In the genomic region with DNA sequence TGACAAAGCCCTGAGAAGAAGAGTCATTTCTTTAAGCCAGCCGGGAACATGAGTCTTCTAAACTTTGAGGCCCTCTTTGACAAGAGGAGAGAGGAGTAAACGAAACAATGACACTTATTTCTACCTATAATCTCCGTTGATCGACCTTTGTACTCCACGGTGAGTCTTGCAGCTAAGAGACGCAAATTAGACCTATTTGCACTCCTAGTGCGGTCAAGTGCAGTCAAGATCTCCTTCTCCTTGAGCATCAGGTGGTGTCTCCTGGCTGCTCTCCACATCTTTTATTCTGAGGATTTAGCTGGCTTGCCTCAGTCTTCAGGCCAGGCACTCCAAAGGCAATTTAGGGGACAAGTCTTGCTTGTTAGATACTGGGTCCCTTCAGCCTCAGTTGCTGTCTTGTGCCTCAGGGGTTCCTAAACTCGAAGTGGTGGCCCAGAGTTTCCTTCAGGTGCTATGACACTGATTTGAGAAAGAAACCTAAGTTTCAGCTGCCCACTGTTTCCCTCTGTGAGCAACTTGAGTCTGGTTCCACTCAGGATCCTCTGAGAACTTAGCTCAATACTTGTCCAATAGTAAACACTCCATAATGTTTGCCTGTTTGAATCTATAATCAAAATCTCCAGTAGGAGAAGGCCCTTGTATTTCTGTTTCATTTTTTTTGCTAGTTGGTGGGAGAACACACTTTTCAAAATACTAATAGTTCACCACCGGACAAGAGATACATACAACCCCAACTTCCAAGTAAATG, we compare ENCODE assay signal across 22 cellular contexts.
DNase-seq lines count a peak whose midpoint lies in the region; ATAC-seq and TF ChIP-seq lines count a peak whose summit lies in the region.
"Had no signal": no experiment of that assay in that cellular context is flagged by ENCODE, and none has a peak within 500 bp of the region (broad histone marks: within the 10 kb centered on the region; RNA-seq: fewer than 3 reads in every experiment).

No MANE protein-coding gene starts in this region.

- no peak overlapping the region for H3K4ac ChIP-seq in mesenchymal stem cell (ENCODE audit: low read depth in 1 of 2, low read length in 2 of 2)

- no peak overlapping the region for H4K8ac ChIP-seq in mesenchymal stem cell (ENCODE audit: low read length)

- H2BK12ac ChIP-seq in mesenchymal stem cell (ENCODE audit: low read length in 2 of 2), result peak overlapping the region in 1 of 2 experiments; percentile 23

- 97% methylated on average over 9 of the region's 9 CpGs for WGBS in SK-N-SH (ENCODE audit: low lambda C conversion rate)
- 95% methylated on average over 8 of the region's 9 CpGs for WGBS in mesenchymal stem cell

- H3K36me3 ChIP-seq in SK-N-SH (replicated peaks in 1 of 2; ENCODE audit: control insufficient read depth in 1 of 2, insufficient read depth in 2 of 2, low read length in 1 of 2) (no peaks in the 10 kb centered on the region), mesenchymal stem cell (ENCODE audit: control insufficient read depth in 1 of 2, insufficient read depth in 2 of 2, low read depth in 1 of 2, low read length in 2 of 2) (no peaks in the 10 kb centered on the region)
- H3K36me3 ChIP-seq in CD8-positive, alpha-beta T cell (ENCODE audit: insufficient read depth, low read length), result no peaks in the 10 kb centered on the region
- H3K36me3 ChIP-seq: cardiac muscle cell, esophagus squamous epithelium, upper lobe of left lung had no signal

- H3K9ac ChIP-seq in SK-N-SH (no peak overlapping the region), mesenchymal stem cell (ENCODE audit: low read length) (no peak overlapping the region)

- H3K4me2 ChIP-seq in SK-N-SH, result peak overlapping the region; percentile 57
- no peak overlapping the region for H3K4me2 ChIP-seq in mesenchymal stem cell (ENCODE audit: low read length, poor library complexity, severe bottlenecking)

- H3K9me3 Mint-ChIP-seq in CD8-positive, alpha-beta T cell, result no peaks in the 10 kb centered on the region
- no peaks in the 10 kb centered on the region for H3K9me3 Mint-ChIP-seq in T-cell
- H3K9me3 Mint-ChIP-seq: activated naive CD4-positive, alpha-beta T cell treated with anti-CD3 and anti-CD28 coated beads for 36 hours; IgD-negative memory B cell; nephron progenitor cell had no signal

- H3K27me3 Mint-ChIP-seq in CD8-positive, alpha-beta T cell (ENCODE audit: low read depth), result no peaks in the 10 kb centered on the region
- H3K27me3 Mint-ChIP-seq in T-cell, result no peaks in the 10 kb centered on the region
- H3K27me3 Mint-ChIP-seq: IgD-negative memory B cell had no signal

- peak overlapping the region; percentile 88 for H3K27ac Mint-ChIP-seq in CD8-positive, alpha-beta T cell
- peak overlapping the region; percentile 31 to 91 for H3K27ac Mint-ChIP-seq in T-cell
- H3K27ac Mint-ChIP-seq: activated naive CD4-positive, alpha-beta T cell treated with anti-CD3 and anti-CD28 coated beads for 36 hours; nephron progenitor cell had no signal

- peaks cover 24% of the 10 kb centered on the region for H3F3A ChIP-seq in SK-N-SH (replicated peaks; ENCODE audit: insufficient read depth)

- no peaks in the 10 kb centered on the region for H3K27me3 ChIP-seq in SK-N-SH (ENCODE audit: insufficient read depth)
- no peaks in the 10 kb centered on the region for H3K27me3 ChIP-seq in CD8-positive, alpha-beta T cell (ENCODE audit: insufficient read depth, low read length)
- no peaks in the 10 kb centered on the region for H3K27me3 ChIP-seq in mesenchymal stem cell (ENCODE audit: control insufficient read depth in 1 of 2, insufficient read depth in 1 of 2, low read length in 2 of 2)
- H3K27me3 ChIP-seq: cardiac muscle cell, esophagus squamous epithelium, upper lobe of left lung had no signal

- H2BK120ac ChIP-seq in mesenchymal stem cell (ENCODE audit: low read depth, low read length), result no peak overlapping the region

- TF ChIP-seq CTCF in SK-N-SH (IDR thresholded peaks at IDR 0.05), result no peak
- TF ChIP-seq CTCF in CD8-positive, alpha-beta T cell (IDR thresholded peaks at IDR 0.05), result no peak

- H3K36me3 Mint-ChIP-seq in CD8-positive, alpha-beta T cell, result no peaks in the 10 kb centered on the region
- H3K36me3 Mint-ChIP-seq in T-cell, result no peaks in the 10 kb centered on the region
- H3K36me3 Mint-ChIP-seq: IgD-negative memory B cell had no signal

- no peaks in the 10 kb centered on the region for H4K20me1 ChIP-seq in SK-N-SH (ENCODE audit: insufficient read depth)

- H3K27ac ChIP-seq in SK-N-SH (ENCODE audit: low read depth in 2 of 2, low read length in 1 of 2), result peak overlapping the region in 1 of 2 experiments; percentile 68; a peak in 3 of 4 replicates
- no peak overlapping the region for H3K27ac ChIP-seq in CD8-positive, alpha-beta T cell (ENCODE audit: low read depth, low read length)
- H3K27ac ChIP-seq in mesenchymal stem cell (ENCODE audit: low read length, poor library complexity, severe bottlenecking), result no peak overlapping the region
- H3K27ac ChIP-seq: 22Rv1, cardiac muscle cell had no signal

- no peak for DNase-seq in SK-N-SH
- DNase-seq in CD8-positive, alpha-beta T cell, result no peak
- DNase-seq in T-cell, result no peak
- DNase-seq in mesenchymal stem cell, result peak; percentile 11
- DNase-seq in DMS153 (lab: John Stamatoyannopoulos, UW), result no peak
- DNase-seq: activated CD4-positive, CD25-positive, alpha-beta regulatory T cell; C1 segment of cervical spinal cord; DMS53; esophagus squamous epithelium; NCI-H1930; NCI-H510A; stimulated activated CD4-positive, alpha-beta T cell treated with anti-CD3 and anti-CD28 coated beads, Interleukin-12 subunit alpha, Interleukin-12 subunit beta, amount 100 ng/mL, for 4 hours; upper lobe of left lung had no signal

- POLR2A ChIA-PET in SK-N-SH (lab: Yijun Ruan, JAX), result no interaction called here
- POLR2A ChIA-PET in CD8-positive, alpha-beta T cell (lab: Charles Lee), result interaction anchor here (1.3 to 1.9 kb wide), 2 partner anchors 16 to 408 kb away, joined by 3 to 8 read pairs; no protein-coding TSS in a partner anchor
- POLR2A ChIA-PET in T-cell (lab: Charles Lee), result interaction anchor here in 1 of 2 donors (0.5 to 0.7 kb wide), 2 partner anchors 210 to 1240 kb away, joined by 3 to 11 read pairs; no protein-coding TSS in a partner anchor

- H2BK5ac ChIP-seq in mesenchymal stem cell (ENCODE audit: low read depth, low read length, poor library complexity, severe bottlenecking), result no peak overlapping the region

- ATAC-seq in SK-N-SH treated with all-trans-retinoic acid at 6 μM for 48 hours (no peak; the same call in 2 of the 3 replicates), T-cell (replicated peaks in 1 of 4) (no peak), GM18858 (IDR thresholded peaks at IDR 0.05; ENCODE audit: unreplicated experiment) (no peak), GM18867 (IDR thresholded peaks at IDR 0.05; ENCODE audit: unreplicated experiment) (no peak)
- ATAC-seq in CD8-positive, alpha-beta T cell, result no peak

- H2AFZ ChIP-seq in SK-N-SH (ENCODE audit: low read depth) (peak overlapping the region; percentile 69; the same call in 1 of the 2 replicates), mesenchymal stem cell (ENCODE audit: low read depth, low read length) (no peak overlapping the region)

- no peak for TF ChIP-seq EP300 in SK-N-SH (IDR thresholded peaks at IDR 0.05; ENCODE audit: borderline replicate concordance in 1 of 2, low read depth in 1 of 2, low read length in 1 of 2)

- H3K9me2 ChIP-seq in SK-N-SH, result no peaks in the 10 kb centered on the region

- intact Hi-C loops in CD8-positive, alpha-beta T cell (cut with DNase I, micrococcal nuclease), result loop anchor here in 1 of 2 experiments (5.0 to 10.0 kb wide), 3 partner anchors 78 to 405 kb away; partner anchors contain the start of genes KLLN and PTEN

- H3K4me3 ChIP-seq in SK-N-SH (ENCODE audit: low read depth in 2 of 2, low read length in 1 of 2) (no peak overlapping the region), mesenchymal stem cell (ENCODE audit: insufficient read depth in 1 of 2, low read depth in 1 of 2, low read length in 2 of 2) (no peak overlapping the region)
- H3K4me3 ChIP-seq in CD8-positive, alpha-beta T cell (ENCODE audit: low read depth, low read length), result no peak overlapping the region
- H3K4me3 ChIP-seq: cardiac muscle cell, esophagus squamous epithelium, lung, upper lobe of left lung had no signal

- CTCF ChIA-PET in SK-N-SH (lab: Yijun Ruan, JAX), result no interaction called here
- CTCF ChIA-PET in CD8-positive, alpha-beta T cell (lab: Charles Lee), result no interaction called here
- CTCF ChIA-PET in T-cell (lab: Charles Lee), result interaction anchor here in 1 of 2 donors (1.1 kb wide), 1 partner anchor 119 kb away, joined by 3 read pairs; no protein-coding TSS in a partner anchor

- no peaks in the 10 kb centered on the region for H3K9me3 ChIP-seq in SK-N-SH
- H3K9me3 ChIP-seq in CD8-positive, alpha-beta T cell (ENCODE audit: low read length), result no peaks in the 10 kb centered on the region
- no peaks in the 10 kb centered on the region for H3K9me3 ChIP-seq in mesenchymal stem cell (ENCODE audit: control insufficient read depth, low read length)
- H3K9me3 ChIP-seq: esophagus squamous epithelium, upper lobe of left lung had no signal

- peaks cover 41% of the 10 kb centered on the region for H3K4me1 Mint-ChIP-seq in CD8-positive, alpha-beta T cell (ENCODE audit: low read depth)
- peaks cover 44 to 58% (median 54%) of the 10 kb centered on the region in 3 donors for H3K4me1 Mint-ChIP-seq in T-cell

- H3K79me1 ChIP-seq in mesenchymal stem cell (replicated peaks; ENCODE audit: low read length, poor library complexity, severe bottlenecking), result no peaks in the 10 kb centered on the region

- peak overlapping the region; percentile 69 for H3K4me3 Mint-ChIP-seq in CD8-positive, alpha-beta T cell
- H3K4me3 Mint-ChIP-seq in T-cell, result peak overlapping the region in 1 of 3 donors; percentile 66
- H3K4me3 Mint-ChIP-seq: activated naive CD4-positive, alpha-beta T cell treated with anti-CD3 and anti-CD28 coated beads for 36 hours; nephron progenitor cell had no signal

- H3K4me1 ChIP-seq in SK-N-SH (ENCODE audit: control insufficient read depth in 1 of 2, insufficient read depth in 2 of 2, low read depth in 1 of 2, low read length in 1 of 2), result peaks cover 13 to 33% of the 10 kb centered on the region in 2 experiments
- peaks cover 26% of the 10 kb centered on the region for H3K4me1 ChIP-seq in CD8-positive, alpha-beta T cell (ENCODE audit: insufficient read depth, low read length)
- H3K4me1 ChIP-seq in mesenchymal stem cell (ENCODE audit: control insufficient read depth, insufficient read depth, low read depth, low read length), result peaks cover 11% of the 10 kb centered on the region

- H3K18ac ChIP-seq in mesenchymal stem cell (ENCODE audit: low read depth in 1 of 2, low read length in 2 of 2), result no peak overlapping the region

- no peak overlapping the region for H4K91ac ChIP-seq in mesenchymal stem cell (ENCODE audit: low read length)

- H2AK5ac ChIP-seq in mesenchymal stem cell (ENCODE audit: low read length, severe bottlenecking), result no peak overlapping the region

- no peaks in the 10 kb centered on the region for H3K79me2 ChIP-seq in SK-N-SH (ENCODE audit: insufficient read depth)

- TF ChIP-seq RAD21 in SK-N-SH (IDR thresholded peaks at IDR 0.05; ENCODE audit: low read length), result no peak

- no peak overlapping the region for H2BK15ac ChIP-seq in mesenchymal stem cell (ENCODE audit: low read depth, poor library complexity, severe bottlenecking)

- no peak overlapping the region for H3K23ac ChIP-seq in mesenchymal stem cell (ENCODE audit: low read length in 2 of 2)

- H3K14ac ChIP-seq in mesenchymal stem cell (ENCODE audit: low read length in 2 of 2), result no peak overlapping the region

TF ChIP-seq in SK-N-SH, 30 proteins besides CTCF, POLR2A, EP300 and RAD21 (continues in another document):
- TF ChIP-seq RCOR1 (IDR thresholded peaks at IDR 0.05; ENCODE audit: low read length), result no peak
